In genomic region chr7:157506268-157506667, GRCh38 we compare ENCODE assay signal across 16 cellular contexts.
DNase-seq lines count a peak whose midpoint lies in the region; ATAC-seq and TF ChIP-seq lines count a peak whose summit lies in the region.
"Had no signal": no experiment of that assay in that cellular context is flagged by ENCODE, and none has a peak within 500 bp of the region (broad histone marks: within the 10 kb centered on the region; RNA-seq: fewer than 3 reads in every experiment).

No MANE protein-coding gene starts in this region.

- POLR2A ChIA-PET in activated CD4-positive, alpha-beta memory T cell treated with anti-CD3 and anti-CD28 coated beads for 36 hours (lab: Charles Lee) = no interaction called here
- POLR2A ChIA-PET in naive thymus-derived CD8-positive, alpha-beta T cell (lab: Charles Lee) = interaction anchor here (1.0 kb wide), 1 partner anchor 8 kb away, joined by 3 read pairs; no protein-coding TSS in a partner anchor

- H3K36me3 Mint-ChIP-seq in CD14-positive monocyte = no peaks in the 10 kb centered on the region
- peaks cover 10% of the 10 kb centered on the region for H3K36me3 Mint-ChIP-seq in activated CD4-positive, alpha-beta memory T cell treated with anti-CD3 and anti-CD28 coated beads for 36 hours
- peaks cover 0 to 14% (median 14%) of the 10 kb centered on the region in 3 donors for H3K36me3 Mint-ChIP-seq in naive thymus-derived CD8-positive, alpha-beta T cell
- peaks cover 26% of the 10 kb centered on the region for H3K36me3 Mint-ChIP-seq in endothelial cell (ENCODE audit: low read depth, unreplicated experiment)

- H3K9me3 Mint-ChIP-seq in CD14-positive monocyte = peaks cover 5 to 32% (median 22%) of the 10 kb centered on the region in 7 donors
- H3K9me3 Mint-ChIP-seq in activated CD4-positive, alpha-beta memory T cell treated with anti-CD3 and anti-CD28 coated beads for 36 hours = peaks cover 16% of the 10 kb centered on the region
- H3K9me3 Mint-ChIP-seq in naive thymus-derived CD8-positive, alpha-beta T cell = peaks cover 0 to 17% (median 8%) of the 10 kb centered on the region in 9 donors
- H3K9me3 Mint-ChIP-seq in endothelial cell (ENCODE audit: unreplicated experiment) = peaks cover 54% of the 10 kb centered on the region

- H3K4me3 Mint-ChIP-seq in CD14-positive monocyte = no peak overlapping the region
- no peak overlapping the region for H3K4me3 Mint-ChIP-seq in activated CD4-positive, alpha-beta memory T cell treated with anti-CD3 and anti-CD28 coated beads for 36 hours
- no peak overlapping the region for H3K4me3 Mint-ChIP-seq in naive thymus-derived CD8-positive, alpha-beta T cell
- no peak overlapping the region for H3K4me3 Mint-ChIP-seq in endothelial cell (ENCODE audit: unreplicated experiment)
- H3K4me3 Mint-ChIP-seq: GM23338 had no signal

- H3K27me3 Mint-ChIP-seq in CD14-positive monocyte (ENCODE audit: low read depth in 3 of 3) = peaks cover 15 to 35% (median 32%) of the 10 kb centered on the region in 3 donors
- H3K27me3 Mint-ChIP-seq in activated CD4-positive, alpha-beta memory T cell treated with anti-CD3 and anti-CD28 coated beads for 36 hours = peaks cover 7% of the 10 kb centered on the region
- H3K27me3 Mint-ChIP-seq in naive thymus-derived CD8-positive, alpha-beta T cell = peaks cover 2 to 29% (median 12%) of the 10 kb centered on the region in 5 donors
- H3K27me3 Mint-ChIP-seq in endothelial cell (ENCODE audit: unreplicated experiment) = peaks cover 9% of the 10 kb centered on the region

- CTCF ChIA-PET in activated CD4-positive, alpha-beta memory T cell treated with anti-CD3 and anti-CD28 coated beads for 36 hours (lab: Charles Lee) = interaction anchor here (1.2 kb wide), 1 partner anchor 32 kb away, joined by 5 read pairs; no protein-coding TSS in a partner anchor

- ATAC-seq in naive thymus-derived CD8-positive, alpha-beta T cell = no peak
- ATAC-seq in GM21526 (IDR thresholded peaks at IDR 0.05; ENCODE audit: low FRiP score, unreplicated experiment) (no peak), GM19397 (IDR thresholded peaks at IDR 0.05; ENCODE audit: unreplicated experiment) (no peak)
- ATAC-seq: GM23338 had no signal

- H3K4me1 Mint-ChIP-seq in CD14-positive monocyte (peaks cover 21% of the 10 kb centered on the region), endothelial cell (ENCODE audit: unreplicated experiment) (no peaks in the 10 kb centered on the region)
- peaks cover 26% of the 10 kb centered on the region for H3K4me1 Mint-ChIP-seq in activated CD4-positive, alpha-beta memory T cell treated with anti-CD3 and anti-CD28 coated beads for 36 hours (ENCODE audit: low read depth)
- peaks cover 10 to 28% (median 26%) of the 10 kb centered on the region in 4 donors for H3K4me1 Mint-ChIP-seq in naive thymus-derived CD8-positive, alpha-beta T cell
- H3K4me1 Mint-ChIP-seq: GM23338 had no signal

- peak; percentile 36 for DNase-seq in activated CD8-positive, alpha-beta memory T cell treated with anti-CD3 and anti-CD28 coated beads, Interleukin-2, amount 50 U/mL, for 48 hours
- no peak for DNase-seq in activated CD8-positive, alpha-beta memory T cell treated with anti-CD3 and anti-CD28 coated beads, Interleukin-2, amount 50 U/mL, for 4 hours
- peak; percentile 24 for DNase-seq in CD14-positive monocyte (ENCODE audit: low spot score)
- DNase-seq in activated CD4-positive, alpha-beta memory T cell treated with anti-CD3 and anti-CD28 coated beads for 36 hours = peak; percentile 4
- DNase-seq in naive thymus-derived CD8-positive, alpha-beta T cell = no peak
- no peak for DNase-seq in endothelial cell (ENCODE audit: low spot score)
- DNase-seq: CD8-positive, alpha-beta memory T cell; IMR-90; NCI-H1417; NCI-H187; NCI-H2107; NCI-H524 treated with DMSO at 0.1 percent for 48 hours; SHP77 had no signal

- H3K27ac Mint-ChIP-seq in CD14-positive monocyte (no peak overlapping the region), endothelial cell (ENCODE audit: unreplicated experiment) (no peak overlapping the region)
- no peak overlapping the region for H3K27ac Mint-ChIP-seq in activated CD4-positive, alpha-beta memory T cell treated with anti-CD3 and anti-CD28 coated beads for 36 hours
- H3K27ac Mint-ChIP-seq in naive thymus-derived CD8-positive, alpha-beta T cell = peak overlapping the region in 7 of 10 donors; percentile 29 to 74 (median 53)
- H3K27ac Mint-ChIP-seq: GM23338 had no signal

- no peak for TF ChIP-seq CTCF in CD14-positive monocyte (IDR thresholded peaks at IDR 0.05)
- no peak for TF ChIP-seq CTCF in endothelial cell (IDR thresholded peaks at IDR 0.05; ENCODE audit: unreplicated experiment)

- intact Hi-C loops in CD14-positive monocyte (cut with micrococcal nuclease) = no loop called here
- intact Hi-C loops in activated CD4-positive, alpha-beta memory T cell treated with anti-CD3 and anti-CD28 coated beads for 36 hours (cut with micrococcal nuclease) = no loop called here

Comparison
In these comparisons a context has a peak if more than half of its experiments do, and no peak if none do; other contexts are left out.
1. DNase-seq: peak in activated CD8-positive, alpha-beta memory T cell treated with anti-CD3 and anti-CD28 coated beads, Interleukin-2, amount 50 U/mL, for 48 hours (single experiment), CD14-positive monocyte (single experiment) and activated CD4-positive, alpha-beta memory T cell treated with anti-CD3 and anti-CD28 coated beads for 36 hours (single experiment); none in activated CD8-positive, alpha-beta memory T cell treated with anti-CD3 and anti-CD28 coated beads, Interleukin-2, amount 50 U/mL, for 4 hours (single experiment), naive thymus-derived CD8-positive, alpha-beta T cell (0 of 10) and endothelial cell (single experiment).
2. H3K27ac Mint-ChIP-seq: peak in naive thymus-derived CD8-positive, alpha-beta T cell (7 of 10); none in CD14-positive monocyte (0 of 7), activated CD4-positive, alpha-beta memory T cell treated with anti-CD3 and anti-CD28 coated beads for 36 hours (single experiment) and endothelial cell (single experiment).